Comparison of ENCODE assay signal across 15 cellular contexts in genomic region chr4:82461710-82462109, GRCh38. TPM values are rescaled to one million over a fixed set of nuclear protein-coding genes. Genes with fewer than 3 reads are reported as not detected.
A peak's percentile ranks its signal among the peaks of the same experiment; 100 is the strongest.
DNase-seq lines count a peak whose midpoint lies in the region; ATAC-seq, FAIRE-seq and TF ChIP-seq lines count a peak whose summit lies in the region.
"Had no signal": no experiment of that assay in that cellular context is flagged by ENCODE, and none has a peak within 500 bp of the region (broad histone marks: within the 10 kb centered on the region; RNA-seq: fewer than 3 reads in every experiment).

No MANE protein-coding gene starts in this region.

- no peak for DNase-seq in activated naive CD8-positive, alpha-beta T cell treated with anti-CD3 and anti-CD28 coated beads for 36 hours
- DNase-seq in IMR-90 (no peak), NCI-H226 (no peak), H54 (ENCODE audit: insufficient read length, low spot score) (no peak), SK-N-SH (no peak)
- no peak for DNase-seq in activated T-helper 1 cell treated with anti-CD3 and anti-CD28 coated beads, Interleukin-12 subunit alpha, Interleukin-12 subunit beta, Interleukin-2, Interleukin-4 antibody, amounts not matched to agents 30 ng/mL and 10 ng/mL and 1 ng/mL, durations not matched to agents 14 hours and 24 hours and 36 hours (ENCODE audit: low spot score)
- no peak for DNase-seq in naive thymus-derived CD4-positive, alpha-beta T cell

- no peaks in the 10 kb centered on the region for H3K27me3 ChIP-seq in IMR-90 (ENCODE audit: control insufficient read depth, insufficient read depth, low read length)
- no peaks in the 10 kb centered on the region for H3K27me3 ChIP-seq in naive thymus-derived CD4-positive, alpha-beta T cell (ENCODE audit: control insufficient read depth in 2 of 2, insufficient read depth in 2 of 2, low read length in 2 of 2)
- no peaks in the 10 kb centered on the region for H3K27me3 ChIP-seq in SK-N-SH (ENCODE audit: insufficient read depth)
- H3K27me3 ChIP-seq: BLaER1, SJCRH30 had no signal

- H3K79me2 ChIP-seq in SK-N-SH (ENCODE audit: insufficient read depth), result no peaks in the 10 kb centered on the region

- H3K9ac ChIP-seq in IMR-90 (ENCODE audit: low read depth, low read length), result no peak overlapping the region
- H3K9ac ChIP-seq in SK-N-SH, result no peak overlapping the region
- H3K9ac ChIP-seq: BLaER1, KMS-11 had no signal

- H3K4me3 Mint-ChIP-seq in activated naive CD8-positive, alpha-beta T cell, result no peak overlapping the region
- H3K4me3 Mint-ChIP-seq in activated naive CD8-positive, alpha-beta T cell treated with anti-CD3 and anti-CD28 coated beads for 36 hours, result no peak overlapping the region
- H3K4me3 Mint-ChIP-seq in activated T-helper 1 cell treated with anti-CD3 and anti-CD28 coated beads, Interleukin-12 subunit alpha, Interleukin-12 subunit beta, Interleukin-2, Interleukin-4 antibody, amounts not matched to agents 30 ng/mL and 10 ng/mL and 1 ng/mL, durations not matched to agents 14 hours and 24 hours and 36 hours, result no peak overlapping the region
- no peak overlapping the region for H3K4me3 Mint-ChIP-seq in naive thymus-derived CD4-positive, alpha-beta T cell
- H3K4me3 Mint-ChIP-seq: CD4-positive, alpha-beta T cell had no signal

- TF ChIP-seq POLR2A in IMR-90 (IDR thresholded peaks at IDR 0.05; ENCODE audit: low read depth, low read length) (no peak), H54 (IDR thresholded peaks at IDR 0.05; ENCODE audit: low read depth, low read length) (no peak)

- H3K4me3 ChIP-seq in IMR-90 (ENCODE audit: insufficient read depth, low read depth, low read length), result no peak overlapping the region
- H3K4me3 ChIP-seq in naive thymus-derived CD4-positive, alpha-beta T cell (ENCODE audit: low read length), result no peak overlapping the region
- no peak overlapping the region for H3K4me3 ChIP-seq in SK-N-SH (ENCODE audit: low read depth in 2 of 2, low read length in 1 of 2)
- H3K4me3 ChIP-seq: BLaER1, GM12878, SJCRH30 had no signal

- H2AK5ac ChIP-seq in IMR-90 (ENCODE audit: low read depth, low read length), result no peak overlapping the region

- WGBS in IMR-90 (ENCODE audit: extremely low coverage in 2 of 2, insufficient read length in 1 of 2), 2 experiments, result no CpG with 5 or more reads among the region's 2 CpGs
- WGBS in SK-N-SH (ENCODE audit: low lambda C conversion rate), result 92% methylated on average over 2 of the region's 2 CpGs

- intact Hi-C loops in IMR-90 (cut with micrococcal nuclease), result loop anchor here (1.0 to 10.0 kb wide), 10 partner anchors 278 to 993 kb away; partner anchors contain the start of genes COPS4, HELQ and MRPS18C
- intact Hi-C loops in activated T-helper 1 cell treated with anti-CD3 and anti-CD28 coated beads, Interleukin-12 subunit alpha, Interleukin-12 subunit beta, Interleukin-2, Interleukin-4 antibody, amounts not matched to agents 30 ng/mL and 10 ng/mL and 1 ng/mL, durations not matched to agents 14 hours and 24 hours and 36 hours (cut with micrococcal nuclease), result loop anchor here (1.0 to 10.0 kb wide), 5 partner anchors 31 to 823 kb away; partner anchors contain the start of genes COPS4, COQ2, ENOPH1 and HNRNPDL
- intact Hi-C loops in naive thymus-derived CD4-positive, alpha-beta T cell (cut with micrococcal nuclease), result loop anchor here (1.0 to 10.0 kb wide), 12 partner anchors 31 to 1179 kb away; partner anchors contain the start of genes COQ2 (in 1 of the 2), ENOPH1 (in 1 of the 2), HNRNPDL (in 1 of the 2) and PLAC8 (in 1 of the 2)

- no peak for TF ChIP-seq CTCF in IMR-90 (conservative IDR thresholded peaks at IDR 0.05; ENCODE audit: low read depth, low read length)
- no peak for TF ChIP-seq CTCF in SK-N-SH (IDR thresholded peaks at IDR 0.05)

- no peak overlapping the region for H2BK5ac ChIP-seq in IMR-90 (ENCODE audit: low read depth, low read length, poor library complexity, severe bottlenecking)

- H2BK15ac ChIP-seq in IMR-90 (ENCODE audit: low read depth, low read length), result no peak overlapping the region

- no peaks in the 10 kb centered on the region for H3K9me3 ChIP-seq in IMR-90 (ENCODE audit: control insufficient read depth, insufficient read depth, low read length)
- H3K9me3 ChIP-seq in naive thymus-derived CD4-positive, alpha-beta T cell (ENCODE audit: control insufficient read depth in 2 of 3, low read length in 3 of 3), result no peaks in the 10 kb centered on the region
- no peaks in the 10 kb centered on the region for H3K9me3 ChIP-seq in SK-N-SH
- H3K9me3 ChIP-seq: BLaER1, SJCRH30 had no signal

- no peak overlapping the region for H2AK9ac ChIP-seq in IMR-90 (replicated peaks; ENCODE audit: low read depth, low read length, poor library complexity)

- POLR2A ChIA-PET in IMR-90 (lab: Charles Lee; ENCODE audit: unreplicated experiment) (no interaction called here), SK-N-SH (lab: Yijun Ruan, JAX) (no interaction called here)
- POLR2A ChIA-PET in naive thymus-derived CD4-positive, alpha-beta T cell (lab: Charles Lee), result no interaction called here

- H4K8ac ChIP-seq in IMR-90 (ENCODE audit: low read depth in 2 of 2, low read length in 2 of 2), result no peak overlapping the region

- peaks cover 29% of the 10 kb centered on the region for H3F3A ChIP-seq in SK-N-SH (replicated peaks; ENCODE audit: insufficient read depth)

- peaks cover 5% of the 10 kb centered on the region for H3K4me1 Mint-ChIP-seq in activated naive CD8-positive, alpha-beta T cell (ENCODE audit: low read depth)
- peaks cover 5% of the 10 kb centered on the region for H3K4me1 Mint-ChIP-seq in activated naive CD8-positive, alpha-beta T cell treated with anti-CD3 and anti-CD28 coated beads for 36 hours
- peaks cover 5% of the 10 kb centered on the region for H3K4me1 Mint-ChIP-seq in activated T-helper 1 cell treated with anti-CD3 and anti-CD28 coated beads, Interleukin-12 subunit alpha, Interleukin-12 subunit beta, Interleukin-2, Interleukin-4 antibody, amounts not matched to agents 30 ng/mL and 10 ng/mL and 1 ng/mL, durations not matched to agents 14 hours and 24 hours and 36 hours (ENCODE audit: low read depth)
- peaks cover 0 to 5% (median 0%) of the 10 kb centered on the region in 7 donors for H3K4me1 Mint-ChIP-seq in naive thymus-derived CD4-positive, alpha-beta T cell

- dilution Hi-C loops in IMR-90 (cut with HindIII; ENCODE audit: low sequenced_read_pairs, unreplicated experiment), result no loop called here

- H4K5ac ChIP-seq in IMR-90 (ENCODE audit: low read depth, low read length), result no peak overlapping the region

- H2BK20ac ChIP-seq in IMR-90 (ENCODE audit: low read depth, low read length), result no peak overlapping the region

- peak overlapping the region; percentile 34 for H3K27ac Mint-ChIP-seq in activated naive CD8-positive, alpha-beta T cell
- no peak overlapping the region for H3K27ac Mint-ChIP-seq in activated naive CD8-positive, alpha-beta T cell treated with anti-CD3 and anti-CD28 coated beads for 36 hours
- peak overlapping the region; percentile 3 for H3K27ac Mint-ChIP-seq in activated T-helper 1 cell treated with anti-CD3 and anti-CD28 coated beads, Interleukin-12 subunit alpha, Interleukin-12 subunit beta, Interleukin-2, Interleukin-4 antibody, amounts not matched to agents 30 ng/mL and 10 ng/mL and 1 ng/mL, durations not matched to agents 14 hours and 24 hours and 36 hours
- peak overlapping the region in 5 of 9 donors; percentile 0 to 46 (median 26) for H3K27ac Mint-ChIP-seq in naive thymus-derived CD4-positive, alpha-beta T cell
- H3K27ac Mint-ChIP-seq: CD4-positive, alpha-beta T cell had no signal

- H3K9me3 Mint-ChIP-seq in activated naive CD8-positive, alpha-beta T cell (ENCODE audit: low read depth), result no peaks in the 10 kb centered on the region
- H3K9me3 Mint-ChIP-seq in activated naive CD8-positive, alpha-beta T cell treated with anti-CD3 and anti-CD28 coated beads for 36 hours, result no peaks in the 10 kb centered on the region
- no peaks in the 10 kb centered on the region for H3K9me3 Mint-ChIP-seq in activated T-helper 1 cell treated with anti-CD3 and anti-CD28 coated beads, Interleukin-12 subunit alpha, Interleukin-12 subunit beta, Interleukin-2, Interleukin-4 antibody, amounts not matched to agents 30 ng/mL and 10 ng/mL and 1 ng/mL, durations not matched to agents 14 hours and 24 hours and 36 hours
- no peaks in the 10 kb centered on the region for H3K9me3 Mint-ChIP-seq in naive thymus-derived CD4-positive, alpha-beta T cell
- H3K9me3 Mint-ChIP-seq: CD4-positive, alpha-beta T cell had no signal

- H3K9me1 ChIP-seq in IMR-90 (ENCODE audit: insufficient read depth, low read length), result no peaks in the 10 kb centered on the region; the same call in 1 of the 2 replicates

- TF ChIP-seq RAD21 in IMR-90 (IDR thresholded peaks at IDR 0.05; ENCODE audit: low read length) (no peak), SK-N-SH (IDR thresholded peaks at IDR 0.05; ENCODE audit: low read length) (no peak)

- no peak overlapping the region for H4K91ac ChIP-seq in IMR-90 (ENCODE audit: insufficient read depth, low read depth, low read length)

- no peak overlapping the region for H3K14ac ChIP-seq in IMR-90 (replicated peaks; ENCODE audit: low read depth, low read length)

- H3K4me1 ChIP-seq in IMR-90 (ENCODE audit: control insufficient read depth, insufficient read depth, low read length), result no peaks in the 10 kb centered on the region
- H3K4me1 ChIP-seq in naive thymus-derived CD4-positive, alpha-beta T cell (ENCODE audit: control insufficient read depth in 2 of 2, insufficient read depth in 2 of 2, low read length in 2 of 2), result no peaks in the 10 kb centered on the region
- H3K4me1 ChIP-seq in SK-N-SH (ENCODE audit: control insufficient read depth in 1 of 2, insufficient read depth in 2 of 2, low read depth in 1 of 2, low read length in 1 of 2), result no peaks in the 10 kb centered on the region; a peak in 1 of 4 replicates
- H3K4me1 ChIP-seq: SJCRH30 had no signal

- no peaks in the 10 kb centered on the region for H3K27me3 Mint-ChIP-seq in activated naive CD8-positive, alpha-beta T cell
- H3K27me3 Mint-ChIP-seq in activated naive CD8-positive, alpha-beta T cell treated with anti-CD3 and anti-CD28 coated beads for 36 hours, result no peaks in the 10 kb centered on the region
- H3K27me3 Mint-ChIP-seq in activated T-helper 1 cell treated with anti-CD3 and anti-CD28 coated beads, Interleukin-12 subunit alpha, Interleukin-12 subunit beta, Interleukin-2, Interleukin-4 antibody, amounts not matched to agents 30 ng/mL and 10 ng/mL and 1 ng/mL, durations not matched to agents 14 hours and 24 hours and 36 hours (ENCODE audit: insufficient read depth), result no peaks in the 10 kb centered on the region
- no peaks in the 10 kb centered on the region for H3K27me3 Mint-ChIP-seq in naive thymus-derived CD4-positive, alpha-beta T cell
- H3K27me3 Mint-ChIP-seq: CD4-positive, alpha-beta T cell had no signal

- peaks cover 4% of the 10 kb centered on the region for H3K36me3 Mint-ChIP-seq in activated naive CD8-positive, alpha-beta T cell
- H3K36me3 Mint-ChIP-seq in activated naive CD8-positive, alpha-beta T cell treated with anti-CD3 and anti-CD28 coated beads for 36 hours, result peaks cover 26% of the 10 kb centered on the region
- peaks cover 23% of the 10 kb centered on the region for H3K36me3 Mint-ChIP-seq in activated T-helper 1 cell treated with anti-CD3 and anti-CD28 coated beads, Interleukin-12 subunit alpha, Interleukin-12 subunit beta, Interleukin-2, Interleukin-4 antibody, amounts not matched to agents 30 ng/mL and 10 ng/mL and 1 ng/mL, durations not matched to agents 14 hours and 24 hours and 36 hours (ENCODE audit: low read depth)
- peaks cover 2 to 31% (median 5%) of the 10 kb centered on the region in 5 donors for H3K36me3 Mint-ChIP-seq in naive thymus-derived CD4-positive, alpha-beta T cell

- no peak overlapping the region for H3K4ac ChIP-seq in IMR-90 (ENCODE audit: low read depth, low read length)

- FAIRE-seq in H54 (lab: Jason Lieb, UNC), result no peak
- FAIRE-seq: RCC 7860 had no signal

- no peaks in the 10 kb centered on the region for H3K9me2 ChIP-seq in SK-N-SH

- H3K79me1 ChIP-seq in IMR-90 (ENCODE audit: low read depth in 1 of 2, low read length in 2 of 2), result peaks cover 3% of the 10 kb centered on the region in 2 experiments; a peak in 2 of 4 replicates

- H3K27ac ChIP-seq in IMR-90 (ENCODE audit: insufficient read depth, low read length), result no peak overlapping the region
- H3K27ac ChIP-seq in naive thymus-derived CD4-positive, alpha-beta T cell (ENCODE audit: low read depth, low read length), result no peak overlapping the region
- H3K27ac ChIP-seq in SK-N-SH (ENCODE audit: low read depth in 2 of 2, low read length in 1 of 2), result no peak overlapping the region
- H3K27ac ChIP-seq: BLaER1, HL-60, KMS-11, SJCRH30 had no signal

- in situ Hi-C loops in IMR-90 (cut with MboI; ENCODE audit: low sequenced_read_pairs), result loop anchor here (5.0 to 10.0 kb wide), 2 partner anchors 276 to 363 kb away; no protein-coding TSS in a partner anchor

- no peak for ATAC-seq in IMR-90 (ENCODE audit: low read depth)
- no peak for ATAC-seq in naive thymus-derived CD4-positive, alpha-beta T cell

- no peak overlapping the region for H3K18ac ChIP-seq in IMR-90 (ENCODE audit: low read depth, low read length)

- no peak overlapping the region for H2BK120ac ChIP-seq in IMR-90 (ENCODE audit: low read depth, low read length)

- CTCF ChIA-PET in IMR-90 (lab: Yijun Ruan, JAX), result interaction anchor here (0.6 to 1.5 kb wide), 3 partner anchors 204 to 822 kb away, joined by 3 to 6 read pairs (median 3); no protein-coding TSS in a partner anchor
- CTCF ChIA-PET in naive thymus-derived CD4-positive, alpha-beta T cell (lab: Charles Lee), result interaction anchor here (0.6 to 1.0 kb wide), 2 partner anchors 278 to 573 kb away, joined by 3 to 5 read pairs; partner anchors contain the start of gene COPS4
- CTCF ChIA-PET in SK-N-SH (lab: Yijun Ruan, JAX), result interaction anchor here (0.6 to 3.3 kb wide), 21 partner anchors 9 to 803 kb away, joined by 3 to 20 read pairs (median 3); partner anchors contain the start of gene SCD5

- H2AFZ ChIP-seq in IMR-90 (replicated peaks; ENCODE audit: low read length, poor library complexity), result no peak overlapping the region
- H2AFZ ChIP-seq in SK-N-SH (ENCODE audit: low read depth), result no peak overlapping the region

- H3K23ac ChIP-seq in IMR-90 (ENCODE audit: low read depth, low read length), result no peak overlapping the region

- TF ChIP-seq EP300 in SK-N-SH (IDR thresholded peaks at IDR 0.05; ENCODE audit: borderline replicate concordance in 1 of 2, low read depth in 1 of 2, low read length in 1 of 2), result no peak

- peaks cover 13% of the 10 kb centered on the region for H3K36me3 ChIP-seq in IMR-90 (ENCODE audit: control insufficient read depth, insufficient read depth, low read length)
- peaks cover 4 to 42% (median 16%) of the 10 kb centered on the region in 3 experiments for H3K36me3 ChIP-seq in naive thymus-derived CD4-positive, alpha-beta T cell (ENCODE audit: control insufficient read depth in 2 of 3, insufficient read depth in 3 of 3, low read length in 3 of 3)
- peaks cover 39% of the 10 kb centered on the region in 2 experiments for H3K36me3 ChIP-seq in SK-N-SH (replicated peaks in 1 of 2; ENCODE audit: control insufficient read depth in 1 of 2, insufficient read depth in 2 of 2, low read length in 1 of 2)

- H3K56ac ChIP-seq in IMR-90 (ENCODE audit: extremely low read depth, insufficient read depth, low read length), result no peak overlapping the region

- H3K4me2 ChIP-seq in IMR-90 (ENCODE audit: low read depth, low read length) (no peak overlapping the region), SK-N-SH (no peak overlapping the region)
- H3K4me2 ChIP-seq: BLaER1, KMS-11 had no signal

- H4K20me1 ChIP-seq in IMR-90 (ENCODE audit: insufficient read depth, low read length), result no peaks in the 10 kb centered on the region
- H4K20me1 ChIP-seq in SK-N-SH (ENCODE audit: insufficient read depth), result no peaks in the 10 kb centered on the region

- no TSS peak for BruUV-seq in IMR-90 (replicated peaks; lab: Mats Ljungman, UMichigan)

RNA-seq across cellular contexts. Expression of gene ENOPH1, which starts 31.3 kb away (rescaled TPM):
- total RNA-seq in activated naive CD8-positive, alpha-beta T cell treated with anti-CD3 and anti-CD28 coated beads for 36 hours, result 10 to 100 TPM; 71.4 to 73.1 TPM
- 36.0 and 51.7 TPM in 2 replicates for total RNA-seq in IMR-90 (2012; rRNA removed)
- polyA plus RNA-seq in IMR-90 (2012; rRNA removed), result 12.3 and 18.0 TPM in 2 replicates
- polyA plus RNA-seq in IMR-90 (2012; cell fraction: cytosol; rRNA removed), result 3.7 and 4.8 TPM in 2 replicates
- polyA plus RNA-seq in IMR-90 (2012; cell fraction: nucleus; rRNA removed; ENCODE audit: low replicate concordance), result 1.5 and 5.9 TPM in 2 replicates
- total RNA-seq in activated T-helper 1 cell treated with anti-CD3 and anti-CD28 coated beads, Interleukin-12 subunit alpha, Interleukin-12 subunit beta, Interleukin-2, Interleukin-4 antibody, amounts not matched to agents 30 ng/mL and 10 ng/mL and 1 ng/mL, durations not matched to agents 14 hours and 24 hours and 36 hours, result 60.8 and 61.5 TPM in 2 replicates
- 10 to 100 TPM; 16.3 to 36.5 (median 24.3) TPM for total RNA-seq in naive thymus-derived CD4-positive, alpha-beta T cell
- 10 to 100 TPM; 45.3 to 45.6 TPM for polyA plus RNA-seq in naive thymus-derived CD4-positive, alpha-beta T cell
- 14.9 and 19.0 TPM in 2 replicates for polyA plus RNA-seq in SK-N-SH (2012; rRNA removed)
- 24.3 and 28.3 TPM in 2 replicates for polyA plus RNA-seq in SK-N-SH (2012; cell fraction: cytosol; rRNA removed)
- 6.4 and 11.7 TPM in 2 replicates for polyA plus RNA-seq in SK-N-SH (2012; cell fraction: nucleus; rRNA removed)

RNA-seq across cellular contexts. Expression of gene HNRNPDL, which starts 31.4 kb away (rescaled TPM):
- 100 to 1,000 TPM; 430 to 465 TPM for total RNA-seq in activated naive CD8-positive, alpha-beta T cell treated with anti-CD3 and anti-CD28 coated beads for 36 hours
- total RNA-seq in IMR-90 (2012; rRNA removed), result 52.9 and 203 TPM in 2 replicates
- polyA plus RNA-seq in IMR-90 (2012; rRNA removed) (249 and 276 TPM in 2 replicates), SK-N-SH (2012; rRNA removed) (200 and 210 TPM in 2 replicates)
- 25.2 and 31.1 TPM in 2 replicates for polyA plus RNA-seq in IMR-90 (2012; cell fraction: cytosol; rRNA removed)
- 95.7 and 500 TPM in 2 replicates for polyA plus RNA-seq in IMR-90 (2012; cell fraction: nucleus; rRNA removed; ENCODE audit: low replicate concordance)
- 498 and 514 TPM in 2 replicates for total RNA-seq in activated T-helper 1 cell treated with anti-CD3 and anti-CD28 coated beads, Interleukin-12 subunit alpha, Interleukin-12 subunit beta, Interleukin-2, Interleukin-4 antibody, amounts not matched to agents 30 ng/mL and 10 ng/mL and 1 ng/mL, durations not matched to agents 14 hours and 24 hours and 36 hours
- total RNA-seq in naive thymus-derived CD4-positive, alpha-beta T cell, result 100 to 1,000 TPM; 297 to 440 (median 423) TPM
- 100 to 1,000 TPM; 255 to 283 TPM for polyA plus RNA-seq in naive thymus-derived CD4-positive, alpha-beta T cell
- polyA plus RNA-seq in SK-N-SH (2012; cell fraction: cytosol; rRNA removed), result 203 and 293 TPM in 2 replicates
- polyA plus RNA-seq in SK-N-SH (2012; cell fraction: nucleus; rRNA removed), result 243 and 508 TPM in 2 replicates
